8 cellular contexts compared by ENCODE assay signal in the genomic region with DNA sequence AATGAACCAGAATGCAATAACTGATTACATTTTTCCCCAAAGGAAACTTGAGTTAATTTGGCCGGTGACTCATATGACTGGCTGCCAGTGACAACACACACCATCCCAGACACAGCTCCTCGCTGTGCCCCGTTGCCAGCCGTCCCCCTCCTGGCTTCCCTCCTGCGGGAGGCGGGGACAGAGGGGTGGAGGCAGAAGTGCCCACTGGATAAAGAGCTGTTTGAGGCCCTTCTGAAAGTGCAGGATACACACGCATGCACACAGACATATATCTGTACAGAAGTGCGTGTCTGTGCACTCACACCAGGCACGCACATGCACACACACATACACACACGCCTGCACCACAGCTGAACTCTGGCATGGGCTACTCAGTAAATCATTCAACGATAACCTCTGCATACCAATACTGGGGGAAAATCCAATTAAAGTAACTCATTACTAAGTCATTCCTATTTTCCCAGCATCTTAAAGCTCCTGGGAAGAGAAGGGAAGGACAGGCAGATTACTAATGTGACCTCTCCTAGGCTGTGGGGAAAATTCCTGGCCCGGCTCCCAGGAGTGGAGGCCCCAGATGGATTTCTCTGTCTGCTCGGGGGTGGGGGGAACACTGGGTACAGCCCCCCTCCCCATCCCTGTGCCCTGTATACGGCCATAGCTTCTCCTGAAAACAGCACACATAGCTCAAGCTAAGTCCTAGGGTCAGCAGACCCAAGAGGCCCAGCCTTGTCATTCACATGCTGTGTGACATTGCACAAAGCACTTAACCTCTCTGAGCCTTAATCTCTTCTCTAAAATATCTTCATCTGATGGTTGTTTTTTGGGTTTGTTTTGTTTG. TPM values are rescaled to one million over a fixed set of nuclear protein-coding genes. Genes with fewer than 3 reads are reported as not detected.
DNase-seq lines count a peak whose midpoint lies in the region; ATAC-seq and TF ChIP-seq lines count a peak whose summit lies in the region.

No MANE protein-coding gene starts in this region.

- H3K4me3 ChIP-seq in ascending aorta, result no peak overlapping the region

- intact Hi-C loops in ascending aorta (cut with DNase I), result loop anchor here (2.0 kb wide), 1 partner anchor 67 kb away; no protein-coding TSS in a partner anchor

- no peaks in the 10 kb centered on the region for H3K9me3 ChIP-seq in ascending aorta

- no peaks in the 10 kb centered on the region for H3K36me3 ChIP-seq in ascending aorta

- no peaks in the 10 kb centered on the region for H3K27me3 ChIP-seq in ascending aorta

- ATAC-seq in HG02840 (IDR thresholded peaks at IDR 0.05; ENCODE audit: low FRiP score, unreplicated experiment) (no peak), HG02763 (IDR thresholded peaks at IDR 0.05; ENCODE audit: unreplicated experiment) (no peak)

- H3K27ac ChIP-seq in ascending aorta, result peak overlapping the region; percentile 29 to 51

- peaks cover 4 to 11% of the 10 kb centered on the region in 2 donors for H3K4me1 ChIP-seq in ascending aorta

- TF ChIP-seq CTCF in ascending aorta (IDR thresholded peaks at IDR 0.05), result no peak

- DNase-seq in HS-5 (ENCODE audit: low read depth) (peak; percentile 66), ascending aorta (ENCODE audit: low spot score in 2 of 2) (peak; percentile 55 to 93), inferior parietal cortex (ENCODE audit: extremely low spot score) (peak; percentile 30), stromal cell of bone marrow (ENCODE audit: low read depth) (peak; percentile 88), cerebellum (ENCODE audit: low spot score) (no peak), NCI-H345 (lab: John Stamatoyannopoulos, UW) (no peak)

RNA-seq across cellular contexts. Expression of a gene that starts 52.3 kb away (rescaled TPM):
- total RNA-seq in ascending aorta (not detected), cerebellum (not detected)

Comparison
In these comparisons a context has a peak if more than half of its experiments do, and no peak if none do; other contexts are left out.
1. DNase-seq: peak in HS-5 (single experiment), ascending aorta (2 of 2), inferior parietal cortex (single experiment) and stromal cell of bone marrow (single experiment); none in cerebellum (single experiment) and NCI-H345 (single experiment).